Comparison of ENCODE assay signal across 8 cellular contexts in genomic region chr6:41682056-41682477, GRCh38. TPM values are rescaled to one million over a fixed set of nuclear protein-coding genes. Genes with fewer than 3 reads are reported as not detected.
DNase-seq lines count a peak whose midpoint lies in the region; ATAC-seq and TF ChIP-seq lines count a peak whose summit lies in the region.

No MANE protein-coding gene starts in this region.

- H3K9me2 ChIP-seq in Karpas-422 (replicated peaks; ENCODE audit: insufficient read depth, low read length): no peaks in the 10 kb centered on the region
- no peaks in the 10 kb centered on the region for H3K9me2 ChIP-seq in neural cell (ENCODE audit: insufficient read depth, low read length)

- TF ChIP-seq CTCF in AG04449 (IDR thresholded peaks at IDR 0.05; ENCODE audit: insufficient read depth, low read length, missing control alignments): peak; percentile 93
- peak; percentile 36 to 90 (median 80) for TF ChIP-seq CTCF in Peyer's patch (IDR thresholded peaks at IDR 0.05)
- peak; percentile 83 to 90 for TF ChIP-seq CTCF in fibroblast of lung (conservative IDR thresholded peaks at IDR 0.05 in 1 of 2, IDR thresholded peaks at IDR 0.05 in 1 of 2; ENCODE audit: low read depth in 1 of 2, low read length in 2 of 2)
- peak; percentile 85 for TF ChIP-seq CTCF in neural cell (IDR thresholded peaks at IDR 0.05; ENCODE audit: poor library complexity, severe bottlenecking)

- H3K9me3 ChIP-seq in Karpas-422 (ENCODE audit: low read length) (no peaks in the 10 kb centered on the region), Peyer's patch (no peaks in the 10 kb centered on the region), fibroblast of lung (ENCODE audit: control insufficient read depth, insufficient read depth, low read depth, low read length) (no peaks in the 10 kb centered on the region), neural cell (ENCODE audit: low read length) (no peaks in the 10 kb centered on the region)

- H3K36me3 Mint-ChIP-seq in activated T-cell treated with anti-CD3 and anti-CD28 coated beads, Interleukin-2, amount 50 U/mL, for 4 hours (ENCODE audit: insufficient read depth): peaks cover 2% of the 10 kb centered on the region

- H3K9me3 Mint-ChIP-seq in activated T-cell treated with anti-CD3 and anti-CD28 coated beads, Interleukin-2, amount 50 U/mL, for 4 hours: no peaks in the 10 kb centered on the region

- CTCF ChIA-PET in AG04449 (lab: Yijun Ruan, JAX): interaction anchor here (0.6 to 6.2 kb wide), 23 partner anchors 8 to 317 kb away, joined by 3 to 137 read pairs (median 5); partner anchors contain the start of gene TOMM6

- H3K27ac ChIP-seq in Karpas-422 (ENCODE audit: low read length): no peak overlapping the region
- H3K27ac ChIP-seq in Peyer's patch: peak overlapping the region in 1 of 4 donors; percentile 13
- no peak overlapping the region for H3K27ac ChIP-seq in fibroblast of lung (ENCODE audit: insufficient read depth, low read length)
- no peak overlapping the region for H3K27ac ChIP-seq in neural cell (ENCODE audit: low read length)

- H4K20me1 ChIP-seq in Karpas-422 (ENCODE audit: insufficient read depth, low read depth, low read length) (peaks cover 11% of the 10 kb centered on the region; the same call in 1 of the 2 replicates), fibroblast of lung (ENCODE audit: control insufficient read depth, extremely low read depth, insufficient read depth, low read length) (no peaks in the 10 kb centered on the region), neural cell (ENCODE audit: insufficient read depth) (no peaks in the 10 kb centered on the region)

- H3K4me2 ChIP-seq in Karpas-422 (ENCODE audit: low read depth, low read length, poor library complexity, severe bottlenecking): no peak overlapping the region
- no peak overlapping the region for H3K4me2 ChIP-seq in fibroblast of lung (ENCODE audit: extremely low read depth, insufficient read depth, low read length)
- no peak overlapping the region for H3K4me2 ChIP-seq in neural cell (ENCODE audit: low read length)

- peak; percentile 49 for DNase-seq in AG04449 (ENCODE audit: low read depth, low spot score)
- DNase-seq in Karpas-422: peak; percentile 85
- peak; percentile 84 to 94 (median 91) for DNase-seq in Peyer's patch
- DNase-seq in activated T-cell treated with anti-CD3 and anti-CD28 coated beads, Interleukin-2, amount 50 U/mL, for 4 hours: peak; percentile 58
- DNase-seq in fibroblast of lung (ENCODE audit: low read depth in 2 of 2): peak; percentile 86 to 87
- peak; percentile 63 for DNase-seq in stimulated activated naive CD4-positive, alpha-beta T cell treated with Interleukin-2 at 50 U/mL for 16 hours (lab: John Stamatoyannopoulos, UW)

- H3K36me3 ChIP-seq in Karpas-422 (ENCODE audit: insufficient read depth, low read length) (peaks cover 20% of the 10 kb centered on the region; the same call in 1 of the 2 replicates), Peyer's patch (peaks cover 0 to 25% (median 0%) of the 10 kb centered on the region in 3 donors), fibroblast of lung (ENCODE audit: control insufficient read depth, insufficient read depth, low read length) (no peaks in the 10 kb centered on the region), neural cell (ENCODE audit: insufficient read depth, low read length) (no peaks in the 10 kb centered on the region)

- no peaks in the 10 kb centered on the region for H3K79me2 ChIP-seq in Karpas-422 (ENCODE audit: low read length)
- no peaks in the 10 kb centered on the region for H3K79me2 ChIP-seq in fibroblast of lung (ENCODE audit: control insufficient read depth, insufficient read depth, low read length)
- H3K79me2 ChIP-seq in neural cell (replicated peaks; ENCODE audit: insufficient read depth, low read length): no peaks in the 10 kb centered on the region

- peaks cover 9% of the 10 kb centered on the region for H3K4me1 Mint-ChIP-seq in activated T-cell treated with anti-CD3 and anti-CD28 coated beads, Interleukin-2, amount 50 U/mL, for 4 hours (ENCODE audit: low read depth)

- ATAC-seq in GM18861 (IDR thresholded peaks at IDR 0.05; ENCODE audit: unreplicated experiment): peak; percentile 41
- peak; percentile 54 to 61 for ATAC-seq in activated T-cell treated with anti-CD3 and anti-CD28 coated beads, Interleukin-2, amount 50 U/mL, for 4 hours

- peak overlapping the region; percentile 77 for H3K4me3 Mint-ChIP-seq in activated T-cell treated with anti-CD3 and anti-CD28 coated beads, Interleukin-2, amount 50 U/mL, for 4 hours

- no peak for TF ChIP-seq EP300 in neural cell (conservative IDR thresholded peaks at IDR 0.05; ENCODE audit: poor library complexity, severe bottlenecking)

- H3K4me1 ChIP-seq in Karpas-422 (ENCODE audit: low read length): no peaks in the 10 kb centered on the region; the same call in 1 of the 2 replicates
- peaks cover 0 to 20% (median 11%) of the 10 kb centered on the region in 4 donors for H3K4me1 ChIP-seq in Peyer's patch
- H3K4me1 ChIP-seq in fibroblast of lung (ENCODE audit: control insufficient read depth, extremely low read depth, insufficient read depth, low read length): peaks cover 2% of the 10 kb centered on the region

- TF ChIP-seq POLR2A in Peyer's patch (IDR thresholded peaks at IDR 0.05): no peak

- TF ChIP-seq RAD21 in neural cell (conservative IDR thresholded peaks at IDR 0.05): peak; percentile 88

- H3K4me3 ChIP-seq in AG04449 (ENCODE audit: low read depth, low read length) (no peak overlapping the region), Karpas-422 (ENCODE audit: low read length) (no peak overlapping the region), Peyer's patch (no peak overlapping the region), fibroblast of lung (replicated peaks in 1 of 4; ENCODE audit: control extremely low read depth in 1 of 4, insufficient read depth in 1 of 4, low read depth in 3 of 4, low read length in 4 of 4) (no peak overlapping the region), neural cell (ENCODE audit: low read length) (no peak overlapping the region)

- H3K27me3 ChIP-seq in Karpas-422 (ENCODE audit: low read length): no peaks in the 10 kb centered on the region
- H3K27me3 ChIP-seq in Peyer's patch: no peaks in the 10 kb centered on the region
- no peaks in the 10 kb centered on the region for H3K27me3 ChIP-seq in fibroblast of lung (ENCODE audit: control insufficient read depth, insufficient read depth, low read length)
- H3K27me3 ChIP-seq in neural cell (ENCODE audit: insufficient read depth, low read depth, low read length): no peaks in the 10 kb centered on the region

- H3K27me3 Mint-ChIP-seq in activated T-cell treated with anti-CD3 and anti-CD28 coated beads, Interleukin-2, amount 50 U/mL, for 4 hours (ENCODE audit: low read depth): peaks cover 4% of the 10 kb centered on the region

- H3K9ac ChIP-seq in Karpas-422 (ENCODE audit: low read length) (no peak overlapping the region), fibroblast of lung (ENCODE audit: insufficient read depth, low read length) (no peak overlapping the region), neural cell (ENCODE audit: low read length) (peak overlapping the region; percentile 16)

- H3F3A ChIP-seq in neural cell (ENCODE audit: insufficient read depth, low read length, poor library complexity, severe bottlenecking): peaks cover under 1% of the 10 kb centered on the region

- POLR2A ChIA-PET in AG04449 (lab: Yijun Ruan, JAX): interaction anchor here (0.6 to 1.0 kb wide), 3 partner anchors 16 to 79 kb away, joined by 3 read pairs; no protein-coding TSS in a partner anchor

- no peak overlapping the region for H2AFZ ChIP-seq in Karpas-422 (ENCODE audit: low read length)
- H2AFZ ChIP-seq in fibroblast of lung (ENCODE audit: low read length): no peak overlapping the region
- no peak overlapping the region for H2AFZ ChIP-seq in neural cell (ENCODE audit: low read depth, low read length)

TF ChIP-seq in neural cell, 6 proteins besides CTCF, POLR2A, EP300 and RAD21:
- no peak for TF ChIP-seq POLR2AphosphoS5 (IDR thresholded peaks at IDR 0.05)
- no peak for TF ChIP-seq TAF1 (IDR thresholded peaks at IDR 0.05; ENCODE audit: low read depth)
- peak; percentile 91 for TF ChIP-seq SMC3 (conservative IDR thresholded peaks at IDR 0.05; ENCODE audit: poor library complexity)

RNA-seq across cellular contexts. Expression of gene MDFI, which starts 43.8 kb away (rescaled TPM):
- not detected in 2 replicates for total RNA-seq in Karpas-422 (2014; rRNA removed; shearing (Covaris generic); ENCODE audit: low replicate concordance)
- total RNA-seq in Peyer's patch (1 to 10 TPM in 2 of 4 donors, under 1 TPM in 1, not detected in 1; 0.94 to 2.6 (median 2.4) TPM), fibroblast of lung (0.17 and 3.3 TPM in 2 replicates)
- under 1 TPM in 1 of 3 donors, not detected in 2; 0.49 TPM for total RNA-seq in activated T-cell treated with anti-CD3 and anti-CD28 coated beads, Interleukin-2, amount 50 U/mL, for 4 hours
- polyA plus RNA-seq in fibroblast of lung (not detected in 2 replicates), neural cell (42.5 and 42.8 TPM in 2 replicates)
- polyA plus RNA-seq in fibroblast of lung (2012): not detected in 2 replicates
- polyA minus RNA-seq in fibroblast of lung (ENCODE audit: low replicate concordance) (not detected in 2 replicates), neural cell (12.7 and 17.5 TPM in 2 replicates)

RNA-seq across cellular contexts. Expression of gene TFEB, which starts 53.3 kb away (rescaled TPM):
- 72.3 and 117 TPM in 2 replicates for total RNA-seq in Karpas-422 (2014; rRNA removed; shearing (Covaris generic); ENCODE audit: low replicate concordance)
- total RNA-seq in Peyer's patch (10 to 100 TPM; 17.6 to 47.9 (median 22.9) TPM), fibroblast of lung (5.6 and 7.6 TPM in 2 replicates)
- 10 to 100 TPM in 2 of 3 donors, 1 to 10 TPM in 1; 7.6 to 15.4 (median 10.8) TPM for total RNA-seq in activated T-cell treated with anti-CD3 and anti-CD28 coated beads, Interleukin-2, amount 50 U/mL, for 4 hours
- polyA plus RNA-seq in fibroblast of lung (1.9 and 2.0 TPM in 2 replicates), neural cell (0.24 and 0.46 TPM in 2 replicates)
- 2.4 and 2.7 TPM in 2 replicates for polyA plus RNA-seq in fibroblast of lung (2012)
- polyA minus RNA-seq in fibroblast of lung (ENCODE audit: low replicate concordance) (0.82 and 16.1 TPM in 2 replicates), neural cell (1.2 and 2.7 TPM in 2 replicates)
